Comparison of ENCODE assay signal across 1 cellular context in the genomic region with DNA sequence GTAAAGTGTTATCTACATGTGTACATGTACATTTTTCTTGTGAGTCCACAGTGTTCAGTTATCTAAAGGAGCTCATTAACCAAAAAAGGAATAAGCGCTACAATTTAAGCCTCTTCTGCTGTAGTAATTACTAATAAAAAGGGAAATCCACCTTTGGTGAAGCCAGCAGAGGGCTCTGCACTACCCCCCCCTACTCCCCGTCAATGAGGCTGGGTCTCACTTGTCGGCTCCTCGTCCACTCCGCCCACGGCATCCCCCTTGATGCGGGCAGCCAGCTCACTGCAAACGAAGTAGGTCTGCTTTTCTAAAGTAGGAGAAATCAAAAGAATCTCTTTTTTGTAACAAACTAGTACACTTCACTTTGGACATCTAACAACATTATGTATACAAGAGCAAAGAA.
TF ChIP-seq lines count a peak whose summit lies in the region.

No MANE protein-coding gene starts in this region.

TF ChIP-seq in IMR-90, 13 proteins besides CTCF, POLR2A, EP300 and RAD21 (continued from another document):
- TF ChIP-seq MAZ (IDR thresholded peaks at IDR 0.05; ENCODE audit: borderline replicate concordance, low read depth, low read length) (no peak), RFX5 (IDR thresholded peaks at IDR 0.05; ENCODE audit: low read depth, low read length) (no peak), CEBPB (IDR thresholded peaks at IDR 0.05; ENCODE audit: low read depth, low read length) (no peak)
- TF ChIP-seq, protein P1, sequence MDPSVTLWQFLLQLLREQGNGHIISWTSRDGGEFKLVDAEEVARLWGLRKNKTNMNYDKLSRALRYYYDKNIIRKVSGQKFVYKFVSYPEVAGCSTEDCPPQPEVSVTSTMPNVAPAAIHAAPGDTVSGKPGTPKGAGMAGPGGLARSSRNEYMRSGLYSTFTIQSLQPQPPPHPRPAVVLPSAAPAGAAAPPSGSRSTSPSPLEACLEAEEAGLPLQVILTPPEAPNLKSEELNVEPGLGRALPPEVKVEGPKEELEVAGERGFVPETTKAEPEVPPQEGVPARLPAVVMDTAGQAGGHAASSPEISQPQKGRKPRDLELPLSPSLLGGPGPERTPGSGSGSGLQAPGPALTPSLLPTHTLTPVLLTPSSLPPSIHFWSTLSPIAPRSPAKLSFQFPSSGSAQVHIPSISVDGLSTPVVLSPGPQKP (IDR thresholded peaks at IDR 0.05; ENCODE audit: borderline replicate concordance, low read depth, low read length) = no peak
